In genomic region chr3:22007376-22007775, GRCh38 we compare ENCODE assay signal across 19 cellular contexts.
"Had no signal": no experiment of that assay in that cellular context is flagged by ENCODE, and none has a peak within 500 bp of the region (broad histone marks: within the 10 kb centered on the region; RNA-seq: fewer than 3 reads in every experiment).

No MANE protein-coding gene starts in this region.

- H3K27me3 Mint-ChIP-seq: activated CD4-positive, alpha-beta T cell treated with anti-CD3 and anti-CD28 coated beads for 36 hours; activated naive CD8-positive, alpha-beta T cell treated with anti-CD3 and anti-CD28 coated beads, Interleukin-2, amount 50 U/mL, for 24 hours; central memory CD8-positive, alpha-beta T cell; natural killer cell treated with Interleukin-12 subunit alpha and Interleukin-12 subunit beta and Interleukin-15 and Interleukin-18, amount 100 ng/mL, for 72 hours; progenitor cell of endocrine pancreas; stimulated activated memory B cell treated with anti-CD40 and anti-IgM and Interleukin-4, amounts not matched to agents 10 μg/mL and 1 μg/mL and 100 μg/mL, for 72 hours had no signal

- H3K9me3 ChIP-seq: tibial artery had no signal

- H3K36me3 Mint-ChIP-seq: natural killer cell treated with Interleukin-12 subunit alpha and Interleukin-12 subunit beta and Interleukin-15 and Interleukin-18, amount 100 ng/mL, for 72 hours; stimulated activated memory B cell treated with anti-CD40 and anti-IgM and Interleukin-4, amounts not matched to agents 10 μg/mL and 1 μg/mL and 100 μg/mL, for 72 hours had no signal

- ATAC-seq: activated CD4-positive, alpha-beta T cell treated with anti-CD3 and anti-CD28 coated beads for 36 hours; activated CD8-positive, alpha-beta T cell treated with anti-CD3 and anti-CD28 coated beads, Interleukin-2, amount 10 ng/mL, durations not matched to agents 7 days and 5 days; activated naive CD8-positive, alpha-beta T cell treated with anti-CD3 and anti-CD28 coated beads, Interleukin-2, amount 50 U/mL, for 24 hours; left cardiac atrium; natural killer cell treated with Interleukin-12 subunit alpha and Interleukin-12 subunit beta and Interleukin-15 and Interleukin-18, amount 100 ng/mL, for 72 hours; right cardiac atrium; stimulated activated memory B cell treated with anti-CD40 and anti-IgM and Interleukin-4, amounts not matched to agents 10 μg/mL and 1 μg/mL and 100 μg/mL, for 72 hours had no signal

- DNase-seq: activated CD4-positive, alpha-beta T cell treated with anti-CD3 and anti-CD28 coated beads for 36 hours; activated CD8-positive, alpha-beta memory T cell treated with anti-CD3 and anti-CD28 coated beads, Interleukin-2, amount 50 U/mL, for 48 hours; activated CD8-positive, alpha-beta T cell treated with anti-CD3 and anti-CD28 coated beads, Interleukin-2, amount 10 ng/mL, durations not matched to agents 7 days and 5 days; activated naive CD4-positive, alpha-beta T cell treated with Interleukin-2 at 50 U/mL for 16 hours; activated naive CD8-positive, alpha-beta T cell treated with anti-CD3 and anti-CD28 coated beads, Interleukin-2, amount 50 U/mL, for 24 hours; dermis blood vessel endothelial cell; erythroblast; glutamatergic neuron; left cardiac atrium; nucleus accumbens; right cardiac atrium; T-helper 9 cell; tibial artery had no signal

- H3K36me3 ChIP-seq: tibial artery had no signal

- H3K4me1 Mint-ChIP-seq: activated CD4-positive, alpha-beta T cell treated with anti-CD3 and anti-CD28 coated beads for 36 hours; activated naive CD8-positive, alpha-beta T cell treated with anti-CD3 and anti-CD28 coated beads, Interleukin-2, amount 50 U/mL, for 24 hours; central memory CD8-positive, alpha-beta T cell; stimulated activated memory B cell treated with anti-CD40 and anti-IgM and Interleukin-4, amounts not matched to agents 10 μg/mL and 1 μg/mL and 100 μg/mL, for 72 hours had no signal

- H3K27ac ChIP-seq: tibial artery, VCaP had no signal

- H3K4me3 Mint-ChIP-seq: activated CD4-positive, alpha-beta T cell treated with anti-CD3 and anti-CD28 coated beads for 36 hours; activated CD8-positive, alpha-beta T cell treated with anti-CD3 and anti-CD28 coated beads, Interleukin-2, amount 10 ng/mL, durations not matched to agents 7 days and 5 days; activated naive CD8-positive, alpha-beta T cell treated with anti-CD3 and anti-CD28 coated beads, Interleukin-2, amount 50 U/mL, for 24 hours; activated T-helper 1 cell treated with anti-CD3 and anti-CD28 coated beads, Interleukin-12 subunit alpha, Interleukin-12 subunit beta, Interleukin-2, Interleukin-4 antibody, amounts not matched to agents 30 ng/mL and 10 ng/mL and 1 ng/mL, durations not matched to agents 14 hours and 24 hours and 36 hours; central memory CD8-positive, alpha-beta T cell; natural killer cell treated with Interleukin-12 subunit alpha and Interleukin-12 subunit beta and Interleukin-15 and Interleukin-18, amount 100 ng/mL, for 72 hours; stimulated activated memory B cell treated with anti-CD40 and anti-IgM and Interleukin-4, amounts not matched to agents 10 μg/mL and 1 μg/mL and 100 μg/mL, for 72 hours had no signal

- H3K4me3 ChIP-seq: tibial artery had no signal

- H3K27me3 ChIP-seq: tibial artery had no signal

- H3K4me1 ChIP-seq: tibial artery had no signal

- H3K27ac Mint-ChIP-seq: activated CD4-positive, alpha-beta T cell treated with anti-CD3 and anti-CD28 coated beads for 36 hours; activated CD8-positive, alpha-beta T cell treated with anti-CD3 and anti-CD28 coated beads, Interleukin-2, amount 10 ng/mL, durations not matched to agents 7 days and 5 days; activated naive CD8-positive, alpha-beta T cell treated with anti-CD3 and anti-CD28 coated beads, Interleukin-2, amount 50 U/mL, for 24 hours; activated T-helper 1 cell treated with anti-CD3 and anti-CD28 coated beads, Interleukin-12 subunit alpha, Interleukin-12 subunit beta, Interleukin-2, Interleukin-4 antibody, amounts not matched to agents 30 ng/mL and 10 ng/mL and 1 ng/mL, durations not matched to agents 14 hours and 24 hours and 36 hours; natural killer cell treated with Interleukin-12 subunit alpha and Interleukin-12 subunit beta and Interleukin-15 and Interleukin-18, amount 100 ng/mL, for 72 hours; progenitor cell of endocrine pancreas; stimulated activated memory B cell treated with anti-CD40 and anti-IgM and Interleukin-4, amounts not matched to agents 10 μg/mL and 1 μg/mL and 100 μg/mL, for 72 hours had no signal
